20 cellular contexts compared by ENCODE assay signal in genomic region chr3:195956577-195956976, GRCh38. TPM values are rescaled to one million over a fixed set of nuclear protein-coding genes. Genes with fewer than 3 reads are reported as not detected.
A peak's percentile ranks its signal among the peaks of the same experiment; 100 is the strongest.
DNase-seq lines count a peak whose midpoint lies in the region; ATAC-seq and TF ChIP-seq lines count a peak whose summit lies in the region.
"Had no signal": no experiment of that assay in that cellular context is flagged by ENCODE, and none has a peak within 500 bp of the region (broad histone marks: within the 10 kb centered on the region; RNA-seq: fewer than 3 reads in every experiment).

No MANE protein-coding gene starts in this region.

- no peaks in the 10 kb centered on the region for H3K27me3 Mint-ChIP-seq in T-helper 17 cell
- H3K27me3 Mint-ChIP-seq in HFFc6 (ENCODE audit: insufficient read depth) = no peaks in the 10 kb centered on the region

- peaks cover 0 to 9% (median 2%) of the 10 kb centered on the region in 4 donors for H3K36me3 ChIP-seq in sigmoid colon

- no peaks in the 10 kb centered on the region for H3K36me3 Mint-ChIP-seq in T-helper 17 cell (ENCODE audit: low read depth)
- H3K36me3 Mint-ChIP-seq in HFFc6 (ENCODE audit: low read depth) = peaks cover 19% of the 10 kb centered on the region

- WGBS in sigmoid colon, 2 donors = 92 to 97% methylated on average over 7 of the region's 7 CpGs

- TF ChIP-seq POLR2A in sigmoid colon (IDR thresholded peaks at IDR 0.05) = no peak

- H3K4me3 Mint-ChIP-seq in T-helper 17 cell (no peak overlapping the region), HFFc6 (no peak overlapping the region)

- no peaks in the 10 kb centered on the region for H3K27me3 ChIP-seq in sigmoid colon
- H3K27me3 ChIP-seq in foreskin keratinocyte = no peaks in the 10 kb centered on the region
- H3K27me3 ChIP-seq: MG63 had no signal

- no peak for TF ChIP-seq CTCF in sigmoid colon (IDR thresholded peaks at IDR 0.05)
- TF ChIP-seq CTCF in HFFc6 (IDR thresholded peaks at IDR 0.05) = no peak
- TF ChIP-seq CTCF in foreskin keratinocyte (conservative IDR thresholded peaks at IDR 0.05) = no peak

- H3K27ac Mint-ChIP-seq in T-helper 17 cell (peak overlapping the region; percentile 66), HFFc6 (no peak overlapping the region)

- H3K27ac ChIP-seq in sigmoid colon (no peak overlapping the region), foreskin keratinocyte (no peak overlapping the region)
- H3K27ac ChIP-seq: A549 had no signal

- peaks cover 13% of the 10 kb centered on the region for H3K4me1 Mint-ChIP-seq in T-helper 17 cell
- H3K4me1 Mint-ChIP-seq in HFFc6 (ENCODE audit: low read depth) = no peaks in the 10 kb centered on the region

- peak; percentile 50 for DNase-seq in activated CD8-positive, alpha-beta memory T cell treated with anti-CD3 and anti-CD28 coated beads, Interleukin-2, amount 50 U/mL, for 48 hours
- DNase-seq in activated CD8-positive, alpha-beta memory T cell treated with anti-CD3 and anti-CD28 coated beads for 24 hours = no peak
- DNase-seq in T-helper 17 cell (no peak), left lobe of liver (ENCODE audit: low spot score) (peak; percentile 35), sigmoid colon (peak; percentile 52), midbrain (lab: John Stamatoyannopoulos, UW) (no peak), HFFc6 (no peak), foreskin keratinocyte (no peak)
- DNase-seq: C1 segment of cervical spinal cord, DMS79 treated with DMSO at 0.1 percent for 48 hours, IMR-90, MG63, NCI-H1048, NCI-H1436, NCI-H1930, NCI-H226, NCI-H524, RPMI8226, SHP77 treated with DMSO at 0.1 percent for 48 hours had no signal

- no peak overlapping the region for H3K4me3 ChIP-seq in sigmoid colon
- H3K4me3 ChIP-seq: A549, MG63 had no signal

- TF ChIP-seq EP300 in sigmoid colon (IDR thresholded peaks at IDR 0.05) = no peak

- intact Hi-C loops in sigmoid colon (cut with DNase I) = loop anchor here (5.0 kb wide), 1 partner anchor 44 kb away; no protein-coding TSS in a partner anchor

- H3K9me3 ChIP-seq in T-helper 17 cell (ENCODE audit: control insufficient read depth, low read length, poor library complexity, severe bottlenecking) (no peaks in the 10 kb centered on the region), sigmoid colon (no peaks in the 10 kb centered on the region)
- H3K9me3 ChIP-seq: A549, MG63 had no signal

- H3K4me1 ChIP-seq in sigmoid colon (peaks cover 0 to 30% (median 13%) of the 10 kb centered on the region in 4 donors), foreskin keratinocyte (no peaks in the 10 kb centered on the region)
- H3K4me1 ChIP-seq: A549 had no signal

- ATAC-seq in T-helper 17 cell (no peak), left lobe of liver (no peak), foreskin keratinocyte (no peak)
- ATAC-seq: A549 had no signal

- peaks cover 9% of the 10 kb centered on the region for H3K9me3 Mint-ChIP-seq in HFFc6

RNA-seq across cellular contexts. Expression of gene TNK2, which starts 48.2 kb away (rescaled TPM):
- total RNA-seq in T-helper 17 cell = 100 to 1,000 TPM; 123 to 125 TPM
- 55.2 TPM for total RNA-seq in left lobe of liver
- total RNA-seq in sigmoid colon = 10 to 100 TPM; 12.5 to 41.0 (median 18.1) TPM
- 10 to 100 TPM in 2 of 3 donors, 1 to 10 TPM in 1; 8.4 to 44.0 (median 17.1) TPM for polyA plus RNA-seq in sigmoid colon
- 10 to 100 TPM; 29.6 to 46.1 (median 35.1) TPM for total RNA-seq in HFFc6 (2021; fragmentation: NEBNext Ultra II Directional; extraction: Animal tissue kit (Norgen Biotek cat#: 25700))
- 26.7 and 29.8 TPM in 2 replicates for total RNA-seq in foreskin keratinocyte
- polyA plus RNA-seq in foreskin keratinocyte = 28.1 and 30.7 TPM in 2 replicates

Comparison
In these comparisons a context has a peak if more than half of its experiments do, and no peak if none do; other contexts are left out.
1. DNase-seq: peak in activated CD8-positive, alpha-beta memory T cell treated with anti-CD3 and anti-CD28 coated beads, Interleukin-2, amount 50 U/mL, for 48 hours (single experiment), left lobe of liver (single experiment) and sigmoid colon (single experiment); none in activated CD8-positive, alpha-beta memory T cell treated with anti-CD3 and anti-CD28 coated beads for 24 hours (single experiment), T-helper 17 cell (0 of 3), midbrain (single experiment), HFFc6 (single experiment) and foreskin keratinocyte (0 of 2).